ENCODE assay signal across 9 cellular contexts in the genomic region with DNA sequence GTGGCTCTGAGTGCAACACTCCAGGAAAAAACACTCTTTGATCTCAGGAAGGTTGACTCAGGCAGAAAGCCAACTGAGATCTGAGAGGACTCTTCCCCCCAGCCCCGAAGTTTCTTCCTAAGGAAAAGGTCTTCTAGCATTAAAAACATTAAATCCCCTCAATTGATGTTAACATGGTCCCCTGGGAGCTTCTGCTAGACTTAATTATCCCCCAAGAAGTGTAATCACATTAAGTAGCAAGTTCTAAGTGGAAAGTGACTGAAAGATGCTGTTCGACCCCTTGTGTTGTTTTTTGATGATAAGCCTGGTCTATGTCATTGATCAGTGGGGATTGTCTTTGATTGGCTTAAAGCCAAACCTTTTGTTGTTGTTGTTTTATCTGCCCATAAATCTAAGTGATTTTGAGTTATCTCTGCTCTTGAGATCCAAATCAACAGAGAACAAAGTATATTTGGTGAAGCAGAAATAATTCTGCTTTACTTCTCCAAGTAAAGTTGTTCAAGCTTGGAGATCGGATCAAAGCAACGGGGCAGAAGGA. TPM values are rescaled to one million over a fixed set of nuclear protein-coding genes. Genes with fewer than 3 reads are reported as not detected.
DNase-seq lines count a peak whose midpoint lies in the region; ATAC-seq and TF ChIP-seq lines count a peak whose summit lies in the region.
"Had no signal": no experiment of that assay in that cellular context is flagged by ENCODE, and none has a peak within 500 bp of the region (broad histone marks: within the 10 kb centered on the region; RNA-seq: fewer than 3 reads in every experiment).

No MANE protein-coding gene starts in this region.

- no peak overlapping the region for H2AK9ac ChIP-seq in IMR-90 (replicated peaks; ENCODE audit: low read depth, low read length, poor library complexity)

- no peaks in the 10 kb centered on the region for H3K9me1 ChIP-seq in IMR-90 (ENCODE audit: insufficient read depth, low read length)

- H3K4me3 ChIP-seq in IMR-90 (ENCODE audit: insufficient read depth, low read depth, low read length) (peak overlapping the region; percentile 85; the same call in 1 of the 2 replicates), astrocyte of the cerebellum (ENCODE audit: low read depth, low read length) (peak overlapping the region; percentile 83), left lung (peak overlapping the region; percentile 65 to 76), subcutaneous abdominal adipose tissue (ENCODE audit: low read depth in 1 of 5, low read length in 5 of 5) (peak overlapping the region; percentile 92 to 99 (median 98)), Karpas-422 (ENCODE audit: low read length) (no peak overlapping the region)

- peaks cover 7% of the 10 kb centered on the region; the same call in 1 of the 2 replicates for H3K4me1 ChIP-seq in IMR-90 (ENCODE audit: control insufficient read depth, insufficient read depth, low read length)
- peaks cover 0 to 60% of the 10 kb centered on the region in 2 donors for H3K4me1 ChIP-seq in left lung
- H3K4me1 ChIP-seq in subcutaneous abdominal adipose tissue (ENCODE audit: control insufficient read depth in 5 of 5, insufficient read depth in 5 of 5, low read length in 5 of 5), result peaks cover 4 to 72% (median 70%) of the 10 kb centered on the region in 5 donors
- H3K4me1 ChIP-seq in Karpas-422 (ENCODE audit: low read length), result no peaks in the 10 kb centered on the region

- in situ Hi-C loops in IMR-90 (cut with MboI; ENCODE audit: low sequenced_read_pairs) (loop anchor here (5.0 to 25.0 kb wide), 3 partner anchors 581 to 1301 kb away; no protein-coding TSS in a partner anchor), astrocyte of the cerebellum (cut with HindIII; ENCODE audit: low sequenced_read_pairs) (no loop called here)

- dilution Hi-C loops in IMR-90 (cut with HindIII; ENCODE audit: low sequenced_read_pairs, unreplicated experiment), result no loop called here

- BruUV-seq in IMR-90 (replicated peaks; lab: Mats Ljungman, UMichigan), result no TSS peak

- peak overlapping the region; percentile 7; the same call in 1 of the 2 replicates for H2BK120ac ChIP-seq in IMR-90 (ENCODE audit: low read depth, low read length)

- H2BK15ac ChIP-seq in IMR-90 (ENCODE audit: low read depth, low read length), result peak overlapping the region; percentile 17; the same call in 1 of the 3 replicates

- H3K9me3 ChIP-seq in IMR-90 (ENCODE audit: control insufficient read depth, insufficient read depth, low read length), result no peaks in the 10 kb centered on the region
- H3K9me3 ChIP-seq in left lung, result no peaks in the 10 kb centered on the region
- H3K9me3 ChIP-seq in subcutaneous abdominal adipose tissue (ENCODE audit: control insufficient read depth in 5 of 5, low read length in 5 of 5), result no peaks in the 10 kb centered on the region
- H3K9me3 ChIP-seq in Karpas-422 (ENCODE audit: low read length), result no peaks in the 10 kb centered on the region

- peak overlapping the region; percentile 74; the same call in 1 of the 2 replicates for H3K23ac ChIP-seq in IMR-90 (ENCODE audit: low read depth, low read length)

- H3K14ac ChIP-seq in IMR-90 (replicated peaks; ENCODE audit: low read depth, low read length), result peak overlapping the region; percentile 8

- H2BK5ac ChIP-seq in IMR-90 (ENCODE audit: low read depth, low read length, poor library complexity, severe bottlenecking), result peak overlapping the region; percentile 57

- no peaks in the 10 kb centered on the region for H3K36me3 Mint-ChIP-seq in natural killer cell treated with Interleukin-12 subunit alpha and Interleukin-12 subunit beta and Interleukin-15 and Interleukin-18, amount 100 ng/mL, for 72 hours

- H3K36me3 ChIP-seq in IMR-90 (ENCODE audit: control insufficient read depth, insufficient read depth, low read length) (peaks cover 4% of the 10 kb centered on the region), left lung (peaks cover 0 to 12% of the 10 kb centered on the region in 2 donors), subcutaneous abdominal adipose tissue (ENCODE audit: control insufficient read depth in 5 of 5, insufficient read depth in 5 of 5, low read length in 5 of 5) (peaks cover 17 to 32% (median 20%) of the 10 kb centered on the region in 5 donors), Karpas-422 (ENCODE audit: insufficient read depth, low read length) (no peaks in the 10 kb centered on the region)
- H3K36me3 ChIP-seq: WERI-Rb-1 had no signal

- H3K79me2 ChIP-seq in Karpas-422 (ENCODE audit: low read length), result no peaks in the 10 kb centered on the region

- no CpG with 5 or more reads among the region's 4 CpGs for WGBS in IMR-90 (ENCODE audit: extremely low coverage in 2 of 2, insufficient read length in 1 of 2), 2 experiments

- no peak overlapping the region for H3K4me3 Mint-ChIP-seq in natural killer cell treated with Interleukin-12 subunit alpha and Interleukin-12 subunit beta and Interleukin-15 and Interleukin-18, amount 100 ng/mL, for 72 hours

- H3K27me3 Mint-ChIP-seq in natural killer cell treated with Interleukin-12 subunit alpha and Interleukin-12 subunit beta and Interleukin-15 and Interleukin-18, amount 100 ng/mL, for 72 hours, result peaks cover 43 to 76% of the 10 kb centered on the region in 2 donors

- H2AFZ ChIP-seq in IMR-90 (replicated peaks; ENCODE audit: low read length, poor library complexity), result no peak overlapping the region
- no peak overlapping the region for H2AFZ ChIP-seq in Karpas-422 (ENCODE audit: low read length)

- no peaks in the 10 kb centered on the region for H3K9me3 Mint-ChIP-seq in natural killer cell treated with Interleukin-12 subunit alpha and Interleukin-12 subunit beta and Interleukin-15 and Interleukin-18, amount 100 ng/mL, for 72 hours

- peak overlapping the region; percentile 6; the same call in 1 of the 2 replicates for H4K5ac ChIP-seq in IMR-90 (ENCODE audit: low read depth, low read length)

- H3K18ac ChIP-seq in IMR-90 (ENCODE audit: low read depth, low read length), result peak overlapping the region; percentile 70

- H3K27ac Mint-ChIP-seq in natural killer cell treated with Interleukin-12 subunit alpha and Interleukin-12 subunit beta and Interleukin-15 and Interleukin-18, amount 100 ng/mL, for 72 hours, result no peak overlapping the region

- H3K27ac ChIP-seq in IMR-90 (ENCODE audit: insufficient read depth, low read length), result peak overlapping the region; percentile 35; the same call in 1 of the 2 replicates
- peak overlapping the region; percentile 93 for H3K27ac ChIP-seq in left lung
- peak overlapping the region; percentile 97 for H3K27ac ChIP-seq in subcutaneous abdominal adipose tissue (ENCODE audit: low read depth, low read length)
- no peak overlapping the region for H3K27ac ChIP-seq in Karpas-422 (ENCODE audit: low read length)
- H3K27ac ChIP-seq: WERI-Rb-1 had no signal

- peaks cover 10 to 25% of the 10 kb centered on the region in 2 experiments for H3K79me1 ChIP-seq in IMR-90 (ENCODE audit: low read depth in 1 of 2, low read length in 2 of 2)

- H3K4me2 ChIP-seq in IMR-90 (ENCODE audit: low read depth, low read length) (peak overlapping the region; percentile 98), Karpas-422 (ENCODE audit: low read depth, low read length, poor library complexity, severe bottlenecking) (no peak overlapping the region)

- no peak for TF ChIP-seq CTCF in IMR-90 (conservative IDR thresholded peaks at IDR 0.05; ENCODE audit: low read depth, low read length)
- TF ChIP-seq CTCF in astrocyte of the cerebellum (IDR thresholded peaks at IDR 0.05; ENCODE audit: low read depth, low read length, missing control alignments), result no peak
- TF ChIP-seq CTCF in left lung (IDR thresholded peaks at IDR 0.05), result no peak
- TF ChIP-seq CTCF in GM10248 (IDR thresholded peaks at IDR 0.05; ENCODE audit: control extremely low read depth, extremely low read depth, low read depth, missing control alignments), result no peak

- intact Hi-C loops in IMR-90 (cut with micrococcal nuclease), result loop anchor here (5.0 to 10.0 kb wide), 12 partner anchors 91 to 1191 kb away; no protein-coding TSS in a partner anchor
- intact Hi-C loops in left lung (cut with DNase I), result loop anchor here in 1 of 2 donors (10.0 kb wide), 1 partner anchor 1304 kb away; no protein-coding TSS in a partner anchor

- H3K9me2 ChIP-seq in Karpas-422 (replicated peaks; ENCODE audit: insufficient read depth, low read length), result no peaks in the 10 kb centered on the region

- POLR2A ChIA-PET in IMR-90 (lab: Charles Lee; ENCODE audit: unreplicated experiment) (no interaction called here), GM10248 (lab: Yijun Ruan, JAX) (no interaction called here)

- TF ChIP-seq RAD21 in IMR-90 (IDR thresholded peaks at IDR 0.05; ENCODE audit: low read length), result no peak

- peak overlapping the region; percentile 18; the same call in 1 of the 2 replicates for H2BK20ac ChIP-seq in IMR-90 (ENCODE audit: low read depth, low read length)

- no peak overlapping the region; the same call in 1 of the 2 replicates for H4K91ac ChIP-seq in IMR-90 (ENCODE audit: insufficient read depth, low read depth, low read length)

- peaks cover 6 to 11% of the 10 kb centered on the region in 2 donors for H3K4me1 Mint-ChIP-seq in natural killer cell treated with Interleukin-12 subunit alpha and Interleukin-12 subunit beta and Interleukin-15 and Interleukin-18, amount 100 ng/mL, for 72 hours (ENCODE audit: low read depth in 2 of 2)

- H4K20me1 ChIP-seq in IMR-90 (ENCODE audit: insufficient read depth, low read length), result no peaks in the 10 kb centered on the region
- no peaks in the 10 kb centered on the region for H4K20me1 ChIP-seq in Karpas-422 (ENCODE audit: insufficient read depth, low read depth, low read length)

- no peak for DNase-seq in IMR-90
- DNase-seq in astrocyte of the cerebellum (ENCODE audit: low read depth), result no peak
- no peak for DNase-seq in left lung
- DNase-seq in Karpas-422, result no peak
- DNase-seq in AG20443 (ENCODE audit: low spot score), result no peak
- no peak for DNase-seq in GM10248 (ENCODE audit: extremely low spot score)
- no peak for DNase-seq in natural killer cell treated with Interleukin-12 subunit alpha and Interleukin-12 subunit beta and Interleukin-15 and Interleukin-18, amount 100 ng/mL, for 72 hours (ENCODE audit: low spot score)

- CTCF ChIA-PET in IMR-90 (lab: Yijun Ruan, JAX) (interaction anchor here (2.5 kb wide), 1 partner anchor 138 kb away, joined by 11 read pairs; no protein-coding TSS in a partner anchor), GM10248 (lab: Yijun Ruan, JAX) (interaction anchor here (0.7 to 5.4 kb wide), 5 partner anchors 9 to 1307 kb away, joined by 3 to 54 read pairs (median 5); no protein-coding TSS in a partner anchor)

- H3K56ac ChIP-seq in IMR-90 (ENCODE audit: extremely low read depth, insufficient read depth, low read length), result no peak overlapping the region; the same call in 1 of the 2 replicates

- ATAC-seq in IMR-90 (ENCODE audit: low read depth) (no peak), left lung (no peak)
- no peak for ATAC-seq in natural killer cell treated with Interleukin-12 subunit alpha and Interleukin-12 subunit beta and Interleukin-15 and Interleukin-18, amount 100 ng/mL, for 72 hours

- peak overlapping the region in 1 of 2 experiments; percentile 26; a peak in 2 of 4 replicates for H4K8ac ChIP-seq in IMR-90 (ENCODE audit: low read depth in 2 of 2, low read length in 2 of 2)

- H3K9ac ChIP-seq in IMR-90 (ENCODE audit: low read depth, low read length) (peak overlapping the region; percentile 53), subcutaneous abdominal adipose tissue (ENCODE audit: low read length in 5 of 5) (peak overlapping the region in 4 of 5 donors; percentile 33 to 97 (median 76)), Karpas-422 (ENCODE audit: low read length) (no peak overlapping the region)

- no peak for TF ChIP-seq POLR2A in IMR-90 (IDR thresholded peaks at IDR 0.05; ENCODE audit: low read depth, low read length)

- peak overlapping the region; percentile 4; the same call in 1 of the 2 replicates for H3K4ac ChIP-seq in IMR-90 (ENCODE audit: low read depth, low read length)

- H3K27me3 ChIP-seq in IMR-90 (ENCODE audit: control insufficient read depth, insufficient read depth, low read length) (no peaks in the 10 kb centered on the region), left lung (peaks cover 0 to 48% of the 10 kb centered on the region in 2 donors), subcutaneous abdominal adipose tissue (ENCODE audit: control insufficient read depth in 5 of 5, insufficient read depth in 4 of 5, low read length in 5 of 5) (no peaks in the 10 kb centered on the region), Karpas-422 (ENCODE audit: low read length) (no peaks in the 10 kb centered on the region)

- 0 out of 2 replicates have a peak overlapping the region, but pooled peaks have one; percentile 13 for H2AK5ac ChIP-seq in IMR-90 (ENCODE audit: low read depth, low read length)

RNA-seq across cellular contexts. Expression of gene NRP1, which starts 3.4 kb away (rescaled TPM):
- total RNA-seq in IMR-90 (2012; rRNA removed), result 191 and 227 TPM in 2 replicates
- polyA plus RNA-seq in IMR-90 (2012; rRNA removed), result 87.5 and 108 TPM in 2 replicates
- polyA plus RNA-seq in IMR-90 (2012; cell fraction: cytosol; rRNA removed), result 35.8 and 44.6 TPM in 2 replicates
- 31.3 and 126 TPM in 2 replicates for polyA plus RNA-seq in IMR-90 (2012; cell fraction: nucleus; rRNA removed; ENCODE audit: low replicate concordance)
- total RNA-seq in left lung, result 100 to 1,000 TPM in 1 of 2 donors, 10 to 100 TPM in 1; 79.8 to 140 TPM
- total RNA-seq in Karpas-422 (2014; rRNA removed; shearing (Covaris generic); ENCODE audit: low replicate concordance), result 0.71 TPM in 1 of 2 replicates, not detected in the other
- 1 to 10 TPM in 1 of 2 donors, under 1 TPM in 1; 0.33 to 1.5 TPM for total RNA-seq in natural killer cell treated with Interleukin-12 subunit alpha and Interleukin-12 subunit beta and Interleukin-15 and Interleukin-18, amount 100 ng/mL, for 72 hours

Comparison
In these comparisons a context has a peak if more than half of its experiments do, and no peak if none do; other contexts are left out.
1. RNA of gene NRP1, which starts 3.4 kb away (total RNA-seq): 191 to 227 TPM in IMR-90 and 79.8 to 140 TPM in left lung; 0.33 to 1.5 TPM in natural killer cell treated with Interleukin-12 subunit alpha and Interleukin-12 subunit beta and Interleukin-15 and Interleukin-18, amount 100 ng/mL, for 72 hours and 0.71 TPM in Karpas-422; every median in the first group is over 10 times any median in the second.